In genomic region chr10:32937824-32938482, GRCh38 we compare ENCODE assay signal across 8 cellular contexts. TPM values are rescaled to one million over a fixed set of nuclear protein-coding genes. Genes with fewer than 3 reads are reported as not detected.
A peak's percentile ranks its signal among the peaks of the same experiment; 100 is the strongest.
DNase-seq lines count a peak whose midpoint lies in the region; ATAC-seq and TF ChIP-seq lines count a peak whose summit lies in the region.

No MANE protein-coding gene starts in this region.

- TF ChIP-seq CTCF in Caco-2 (IDR thresholded peaks at IDR 0.05; ENCODE audit: insufficient read depth in 1 of 2, low read depth in 1 of 2, low read length in 1 of 2, severe bottlenecking in 1 of 2, unreplicated experiment in 1 of 2) (no peak), foreskin keratinocyte (conservative IDR thresholded peaks at IDR 0.05) (no peak)

- no peak overlapping the region for H3K18ac ChIP-seq in trophoblast cell (ENCODE audit: low read length)

- H3K27ac Mint-ChIP-seq in Caco-2 (ENCODE audit: unreplicated experiment) = peak overlapping the region; percentile 70
- H3K27ac Mint-ChIP-seq in T-helper 17 cell = peak overlapping the region; percentile 97

- no peak overlapping the region for H2BK12ac ChIP-seq in trophoblast cell (ENCODE audit: low read length)

- H3K4me3 ChIP-seq in Caco-2 (ENCODE audit: low read depth, low read length) = no peak overlapping the region
- no peak overlapping the region for H3K4me3 ChIP-seq in trophoblast cell (ENCODE audit: low read depth, low read length)

- no peak overlapping the region for H3K14ac ChIP-seq in trophoblast cell (ENCODE audit: low read length)

- no TSS peak for BruUV-seq in Caco-2 (replicated peaks; lab: Mats Ljungman, UMichigan)

- peak; percentile 24 for ATAC-seq in T-helper 17 cell
- peak; percentile 14 for ATAC-seq in foreskin keratinocyte
- ATAC-seq in GM21390 (IDR thresholded peaks at IDR 0.05; ENCODE audit: unreplicated experiment) = no peak
- ATAC-seq in GM19324 (IDR thresholded peaks at IDR 0.05; ENCODE audit: low FRiP score, unreplicated experiment) = no peak

- no peak overlapping the region for H3K9ac ChIP-seq in trophoblast cell (ENCODE audit: low read length)

- POLR2A ChIA-PET in Caco-2 (lab: Charles Lee) = interaction anchor here (1.0 to 2.6 kb wide), 3 partner anchors 17 to 43 kb away, joined by 3 to 12 read pairs (median 6); no protein-coding TSS in a partner anchor

- H3K9me3 ChIP-seq in Caco-2 = no peaks in the 10 kb centered on the region
- H3K9me3 ChIP-seq in T-helper 17 cell (ENCODE audit: control insufficient read depth, low read length, poor library complexity, severe bottlenecking) = no peaks in the 10 kb centered on the region
- H3K9me3 ChIP-seq in trophoblast cell (ENCODE audit: insufficient read depth, low read depth, low read length) = no peaks in the 10 kb centered on the region

- H3K4me1 ChIP-seq in Caco-2 (peaks cover 23% of the 10 kb centered on the region), foreskin keratinocyte (peaks cover 49% of the 10 kb centered on the region), trophoblast cell (ENCODE audit: control insufficient read depth in 1 of 2, insufficient read depth in 2 of 2, low read length in 2 of 2) (peaks cover 10 to 30% of the 10 kb centered on the region in 2 experiments)

- CTCF ChIA-PET in Caco-2 (lab: Charles Lee) = interaction anchor here (2.6 kb wide), 1 partner anchor 43 kb away, joined by 8 read pairs; no protein-coding TSS in a partner anchor

- no peak overlapping the region for H3K4me2 ChIP-seq in trophoblast cell (ENCODE audit: low read length)

- intact Hi-C loops in Caco-2 (cut with micrococcal nuclease; ENCODE audit: unreplicated experiment) = loop anchor here (1.0 kb wide), 4 partner anchors 8 to 70 kb away; no protein-coding TSS in a partner anchor

- H3K79me1 ChIP-seq in trophoblast cell (ENCODE audit: low read length) = no peaks in the 10 kb centered on the region

- H4K12ac ChIP-seq in trophoblast cell (ENCODE audit: low read depth, low read length) = no peak overlapping the region

- H3K36me3 Mint-ChIP-seq in Caco-2 (ENCODE audit: insufficient read depth, unreplicated experiment) (peaks cover 36% of the 10 kb centered on the region), T-helper 17 cell (ENCODE audit: low read depth) (peaks cover 17% of the 10 kb centered on the region)

- H2AFZ ChIP-seq in trophoblast cell (ENCODE audit: insufficient read depth, low read length, poor library complexity) = no peak overlapping the region

- H2BK5ac ChIP-seq in trophoblast cell (ENCODE audit: low read depth, low read length, poor library complexity) = no peak overlapping the region

- H3K36me3 ChIP-seq in Caco-2 (ENCODE audit: control insufficient read depth, insufficient read depth, low read length) (no peaks in the 10 kb centered on the region; the same call in 1 of the 2 replicates), trophoblast cell (ENCODE audit: control insufficient read depth in 1 of 2, insufficient read depth in 2 of 2, low read length in 2 of 2) (peaks cover 0 to 10% of the 10 kb centered on the region in 2 experiments)

- H3K27me3 Mint-ChIP-seq in Caco-2 (ENCODE audit: insufficient read depth, unreplicated experiment) (no peaks in the 10 kb centered on the region), T-helper 17 cell (no peaks in the 10 kb centered on the region)

- H4K8ac ChIP-seq in trophoblast cell (ENCODE audit: low read depth, low read length) = no peak overlapping the region

- H2BK120ac ChIP-seq in trophoblast cell (ENCODE audit: insufficient read depth, low read length, poor library complexity) = no peak overlapping the region

- no peak overlapping the region for H3K23ac ChIP-seq in trophoblast cell (ENCODE audit: low read length)

- H4K91ac ChIP-seq in trophoblast cell (ENCODE audit: low read depth, low read length) = no peak overlapping the region

- H3K79me2 ChIP-seq in trophoblast cell (ENCODE audit: control insufficient read depth, insufficient read depth, low read length, poor library complexity) = peaks cover 11% of the 10 kb centered on the region

- DNase-seq in Caco-2 = peak in 1 of 2 experiments; percentile 63
- DNase-seq in T-helper 17 cell = no peak
- DNase-seq in foreskin keratinocyte = peak in 1 of 2 donors; percentile 65
- DNase-seq in trophoblast cell = peak; percentile 38 to 80
- no peak for DNase-seq in NCI-H345 (lab: John Stamatoyannopoulos, UW)
- no peak for DNase-seq in SKM-1 treated with dmso at 0.1 percent for 144 hours (lab: John Stamatoyannopoulos, UW; ENCODE audit: unreplicated experiment)

- H3K4ac ChIP-seq in trophoblast cell (ENCODE audit: low read depth, low read length) = peak overlapping the region; percentile 49

- H3K4me1 Mint-ChIP-seq in Caco-2 (ENCODE audit: low read depth, unreplicated experiment) (peaks cover 27% of the 10 kb centered on the region), T-helper 17 cell (peaks cover 60% of the 10 kb centered on the region)

- H2AK5ac ChIP-seq in trophoblast cell (ENCODE audit: low read length) = no peak overlapping the region

- no peak overlapping the region for H3K27ac ChIP-seq in foreskin keratinocyte
- no peak overlapping the region for H3K27ac ChIP-seq in trophoblast cell (ENCODE audit: low read depth, low read length)

- H3K4me3 Mint-ChIP-seq in Caco-2 (ENCODE audit: unreplicated experiment) (peak overlapping the region; percentile 40), T-helper 17 cell (peak overlapping the region; percentile 77)

- WGBS in trophoblast cell (ENCODE audit: extremely low coverage, insufficient coverage, insufficient read length) = no CpG with 5 or more reads among the region's 5 CpGs

- H3K9me3 Mint-ChIP-seq in Caco-2 (ENCODE audit: unreplicated experiment) = no peaks in the 10 kb centered on the region

- H3K27me3 ChIP-seq in Caco-2 (replicated peaks; ENCODE audit: control insufficient read depth, insufficient read depth, low read length) (no peaks in the 10 kb centered on the region), foreskin keratinocyte (no peaks in the 10 kb centered on the region), trophoblast cell (ENCODE audit: insufficient read depth, low read length) (no peaks in the 10 kb centered on the region)

RNA-seq across cellular contexts. Expression of gene ITGB1, which starts 20.1 kb away (rescaled TPM):
- total RNA-seq in Caco-2 (2022) (404 and 474 TPM in 2 replicates), T-helper 17 cell (100 to 1,000 TPM; 392 to 428 TPM), foreskin keratinocyte (897 and 1,100 TPM in 2 replicates)
- 321 and 351 TPM in 2 replicates for polyA plus RNA-seq in foreskin keratinocyte
- 787 and 808 TPM in 2 replicates for polyA plus RNA-seq in trophoblast cell (2013)

Comparison
In these comparisons a context has a peak if more than half of its experiments do, and no peak if none do; other contexts are left out.
1. DNase-seq: peak in trophoblast cell (2 of 2); none in T-helper 17 cell (0 of 3), NCI-H345 (single experiment) and SKM-1 treated with dmso at 0.1 percent for 144 hours (single experiment).
2. ATAC-seq: peak in T-helper 17 cell (single experiment) and foreskin keratinocyte (single experiment); none in GM21390 (single experiment) and GM19324 (single experiment).